Comparison of ENCODE assay signal across 1 cellular context in the genomic region with DNA sequence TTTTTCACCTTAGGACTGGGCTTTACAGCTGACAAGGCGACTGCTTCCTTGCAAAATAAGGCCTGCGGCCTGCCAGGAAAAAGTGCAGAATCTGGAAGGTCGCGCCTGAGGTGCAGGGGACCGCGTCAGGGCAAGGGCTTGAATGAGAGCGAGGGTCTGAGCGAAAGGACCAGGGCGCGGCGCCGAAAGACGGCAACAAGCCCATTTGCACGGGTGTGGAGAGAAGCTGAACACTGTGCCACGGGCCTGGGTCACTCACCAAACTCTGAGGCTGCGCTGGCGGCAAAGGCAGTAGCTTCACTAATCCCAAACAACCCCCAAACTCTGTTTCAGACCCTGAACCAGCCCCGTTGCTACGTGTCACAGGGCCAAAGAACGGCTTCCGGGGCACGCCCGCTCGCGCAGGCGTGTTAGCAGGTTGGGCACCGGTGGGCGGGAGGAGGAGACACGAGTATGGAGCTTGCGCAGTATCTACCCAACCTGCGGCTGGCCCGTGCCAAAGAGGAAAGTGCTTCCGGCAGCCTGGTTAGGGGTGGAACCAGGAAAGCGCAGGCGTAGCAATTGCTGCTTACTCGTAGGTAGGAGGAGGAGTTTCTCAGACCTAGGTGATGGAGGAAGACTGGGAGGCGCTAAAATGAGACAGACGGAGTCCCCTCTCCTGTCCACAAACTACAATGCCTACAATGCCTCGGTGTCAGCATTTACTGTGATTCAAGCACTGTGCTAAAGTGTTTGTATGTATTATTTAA.
TF ChIP-seq lines count a peak whose summit lies in the region.

A gene (plus strand): TSS at position 598 of the 749 bp plus-strand sequence.
A gene (minus strand): TSS at position 384 of the 749 bp plus-strand sequence. CDS start 704 bp downstream, outside the sequence.

TF ChIP-seq in HCT116, 20 proteins besides CTCF, POLR2A, EP300 and RAD21 (continued from another document):
- TF ChIP-seq, protein P1, sequence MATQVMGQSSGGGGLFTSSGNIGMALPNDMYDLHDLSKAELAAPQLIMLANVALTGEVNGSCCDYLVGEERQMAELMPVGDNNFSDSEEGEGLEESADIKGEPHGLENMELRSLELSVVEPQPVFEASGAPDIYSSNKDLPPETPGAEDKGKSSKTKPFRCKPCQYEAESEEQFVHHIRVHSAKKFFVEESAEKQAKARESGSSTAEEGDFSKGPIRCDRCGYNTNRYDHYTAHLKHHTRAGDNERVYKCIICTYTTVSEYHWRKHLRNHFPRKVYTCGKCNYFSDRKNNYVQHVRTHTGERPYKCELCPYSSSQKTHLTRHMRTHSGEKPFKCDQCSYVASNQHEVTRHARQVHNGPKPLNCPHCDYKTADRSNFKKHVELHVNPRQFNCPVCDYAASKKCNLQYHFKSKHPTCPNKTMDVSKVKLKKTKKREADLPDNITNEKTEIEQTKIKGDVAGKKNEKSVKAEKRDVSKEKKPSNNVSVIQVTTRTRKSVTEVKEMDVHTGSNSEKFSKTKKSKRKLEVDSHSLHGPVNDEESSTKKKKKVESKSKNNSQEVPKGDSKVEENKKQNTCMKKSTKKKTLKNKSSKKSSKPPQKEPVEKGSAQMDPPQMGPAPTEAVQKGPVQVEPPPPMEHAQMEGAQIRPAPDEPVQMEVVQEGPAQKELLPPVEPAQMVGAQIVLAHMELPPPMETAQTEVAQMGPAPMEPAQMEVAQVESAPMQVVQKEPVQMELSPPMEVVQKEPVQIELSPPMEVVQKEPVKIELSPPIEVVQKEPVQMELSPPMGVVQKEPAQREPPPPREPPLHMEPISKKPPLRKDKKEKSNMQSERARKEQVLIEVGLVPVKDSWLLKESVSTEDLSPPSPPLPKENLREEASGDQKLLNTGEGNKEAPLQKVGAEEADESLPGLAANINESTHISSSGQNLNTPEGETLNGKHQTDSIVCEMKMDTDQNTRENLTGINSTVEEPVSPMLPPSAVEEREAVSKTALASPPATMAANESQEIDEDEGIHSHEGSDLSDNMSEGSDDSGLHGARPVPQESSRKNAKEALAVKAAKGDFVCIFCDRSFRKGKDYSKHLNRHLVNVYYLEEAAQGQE (IDR thresholded peaks at IDR 0.05; ENCODE audit: low read depth) = no peak
- TF ChIP-seq TCF7L2 (IDR thresholded peaks at IDR 0.05; ENCODE audit: borderline replicate concordance, extremely low read depth, insufficient read depth, insufficient read length) (peak; percentile 42), SRF (IDR thresholded peaks at IDR 0.05; ENCODE audit: low read depth) (peak; percentile 96), CEBPB (IDR thresholded peaks at IDR 0.05; ENCODE audit: low read depth) (no peak)
- TF ChIP-seq, protein P2, sequence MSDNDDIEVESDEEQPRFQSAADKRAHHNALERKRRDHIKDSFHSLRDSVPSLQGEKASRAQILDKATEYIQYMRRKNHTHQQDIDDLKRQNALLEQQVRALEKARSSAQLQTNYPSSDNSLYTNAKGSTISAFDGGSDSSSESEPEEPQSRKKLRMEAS (IDR thresholded peaks at IDR 0.05) = 0 out of 2 replicates have a peak, but pooled peaks have one; percentile 22
TF ChIP-seq in HCT116: peak in this region for 9.
